1 cellular context compared by ENCODE assay signal in genomic region chr10:104488046-104488832, GRCh38.
TF ChIP-seq lines count a peak whose summit lies in the region.

No MANE protein-coding gene starts in this region.

TF ChIP-seq in GM23338, 12 proteins besides CTCF, POLR2A, EP300 and RAD21 (continued from another document):
- TF ChIP-seq ZNF462 (CRISPR knock-in tag; IDR thresholded peaks at IDR 0.05) (no peak), EZH2 (IDR thresholded peaks at IDR 0.05; ENCODE audit: low read depth, unreplicated experiment) (no peak), NANOG (IDR thresholded peaks at IDR 0.05; ENCODE audit: borderline replicate concordance) (no peak), POLR2AphosphoS5 (IDR thresholded peaks at IDR 0.05; ENCODE audit: low read depth) (no peak), STAT1 (IDR thresholded peaks at IDR 0.05; ENCODE audit: unreplicated experiment) (no peak)
- TF ChIP-seq, protein P1, sequence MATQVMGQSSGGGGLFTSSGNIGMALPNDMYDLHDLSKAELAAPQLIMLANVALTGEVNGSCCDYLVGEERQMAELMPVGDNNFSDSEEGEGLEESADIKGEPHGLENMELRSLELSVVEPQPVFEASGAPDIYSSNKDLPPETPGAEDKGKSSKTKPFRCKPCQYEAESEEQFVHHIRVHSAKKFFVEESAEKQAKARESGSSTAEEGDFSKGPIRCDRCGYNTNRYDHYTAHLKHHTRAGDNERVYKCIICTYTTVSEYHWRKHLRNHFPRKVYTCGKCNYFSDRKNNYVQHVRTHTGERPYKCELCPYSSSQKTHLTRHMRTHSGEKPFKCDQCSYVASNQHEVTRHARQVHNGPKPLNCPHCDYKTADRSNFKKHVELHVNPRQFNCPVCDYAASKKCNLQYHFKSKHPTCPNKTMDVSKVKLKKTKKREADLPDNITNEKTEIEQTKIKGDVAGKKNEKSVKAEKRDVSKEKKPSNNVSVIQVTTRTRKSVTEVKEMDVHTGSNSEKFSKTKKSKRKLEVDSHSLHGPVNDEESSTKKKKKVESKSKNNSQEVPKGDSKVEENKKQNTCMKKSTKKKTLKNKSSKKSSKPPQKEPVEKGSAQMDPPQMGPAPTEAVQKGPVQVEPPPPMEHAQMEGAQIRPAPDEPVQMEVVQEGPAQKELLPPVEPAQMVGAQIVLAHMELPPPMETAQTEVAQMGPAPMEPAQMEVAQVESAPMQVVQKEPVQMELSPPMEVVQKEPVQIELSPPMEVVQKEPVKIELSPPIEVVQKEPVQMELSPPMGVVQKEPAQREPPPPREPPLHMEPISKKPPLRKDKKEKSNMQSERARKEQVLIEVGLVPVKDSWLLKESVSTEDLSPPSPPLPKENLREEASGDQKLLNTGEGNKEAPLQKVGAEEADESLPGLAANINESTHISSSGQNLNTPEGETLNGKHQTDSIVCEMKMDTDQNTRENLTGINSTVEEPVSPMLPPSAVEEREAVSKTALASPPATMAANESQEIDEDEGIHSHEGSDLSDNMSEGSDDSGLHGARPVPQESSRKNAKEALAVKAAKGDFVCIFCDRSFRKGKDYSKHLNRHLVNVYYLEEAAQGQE (IDR thresholded peaks at IDR 0.05; ENCODE audit: unreplicated experiment), result no peak
